In the genomic region with DNA sequence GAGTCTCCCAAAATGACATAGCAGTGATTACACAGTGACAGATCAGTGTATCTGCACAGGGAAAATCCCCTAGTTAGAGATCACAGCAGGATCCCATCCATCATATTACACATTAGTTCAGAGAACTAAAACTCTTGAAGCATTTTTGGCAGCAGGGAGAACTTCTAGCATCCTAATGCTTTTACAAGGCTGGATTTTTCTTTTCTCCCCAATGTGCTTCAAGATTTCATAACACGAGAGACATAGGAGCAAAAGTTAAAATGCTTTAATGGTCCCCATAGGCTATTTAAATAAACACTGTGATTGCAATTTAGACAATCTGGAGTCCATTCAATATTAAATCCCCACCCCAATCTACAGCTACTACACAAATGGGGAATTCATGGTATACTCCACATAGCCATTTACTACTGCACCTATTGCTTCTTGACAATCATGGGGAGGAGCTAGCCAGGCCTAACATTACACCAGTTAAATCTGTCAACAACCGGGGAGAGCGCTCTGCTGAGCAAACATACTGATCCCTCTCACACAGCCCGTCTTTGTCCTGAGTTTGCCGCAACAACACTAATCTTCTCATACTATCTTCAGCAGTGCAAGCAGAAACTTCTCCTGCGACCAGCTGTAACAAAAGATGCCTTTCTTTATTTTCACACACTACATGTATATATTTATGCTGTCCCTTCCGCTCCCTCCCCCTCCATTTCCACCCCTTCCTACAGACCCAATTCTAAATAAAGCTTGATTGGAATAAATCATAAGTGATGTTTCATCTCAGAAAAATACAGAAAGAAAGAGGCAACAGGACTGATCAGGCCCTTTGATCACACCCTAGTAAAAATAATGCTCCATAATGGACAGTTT, we compare ENCODE assay signal across 1 cellular context.
A peak's percentile ranks its signal among the peaks of the same experiment; 100 is the strongest.
TF ChIP-seq lines count a peak whose summit lies in the region.

No MANE protein-coding gene starts in this region.

TF ChIP-seq in HepG2, 621 proteins besides CTCF, POLR2A, EP300 and RAD21 (continued from another document and continues in another):
- TF ChIP-seq ELF1 (CRISPR knock-in tag; IDR thresholded peaks at IDR 0.05) (0 out of 2 replicates have a peak, but pooled peaks have one; percentile 28), ZNF749 (CRISPR knock-in tag; IDR thresholded peaks at IDR 0.05; ENCODE audit: borderline replicate concordance) (no peak; the same call in 1 of the 2 replicates), SMAD9 (CRISPR knock-in tag; IDR thresholded peaks at IDR 0.05) (no peak), ZMYM4 (CRISPR knock-in tag; IDR thresholded peaks at IDR 0.05) (peak; percentile 98), RBM39 (IDR thresholded peaks at IDR 0.05; ENCODE audit: low read depth, low read length, poor library complexity, severe bottlenecking) (no peak), ZFY (CRISPR knock-in tag; IDR thresholded peaks at IDR 0.05) (0 out of 2 replicates have a peak, but pooled peaks have one; percentile 15), MED1 (CRISPR knock-in tag; IDR thresholded peaks at IDR 0.05) (peak; percentile 92), ZNF264 (CRISPR knock-in tag; IDR thresholded peaks at IDR 0.05) (no peak; the same call in 1 of the 2 replicates), TCF7L2 (IDR thresholded peaks at IDR 0.05; ENCODE audit: low read depth, low read length) (no peak), ZNF329 (CRISPR knock-in tag; IDR thresholded peaks at IDR 0.05; ENCODE audit: low read depth) (no peak), ZKSCAN1 (IDR thresholded peaks at IDR 0.05; ENCODE audit: low read length) (no peak), ZNF510 (CRISPR knock-in tag; IDR thresholded peaks at IDR 0.05; ENCODE audit: low read depth) (no peak), ZNF350 (CRISPR knock-in tag; IDR thresholded peaks at IDR 0.05; ENCODE audit: borderline replicate concordance, low read depth) (no peak), ZNF773 (CRISPR knock-in tag; IDR thresholded peaks at IDR 0.05; ENCODE audit: borderline replicate concordance) (no peak), ZHX2 (IDR thresholded peaks at IDR 0.05; ENCODE audit: low read depth) (no peak), ZHX2 (CRISPR knock-in tag; IDR thresholded peaks at IDR 0.05; ENCODE audit: borderline replicate concordance) (no peak), MIER3 (CRISPR knock-in tag; IDR thresholded peaks at IDR 0.05; ENCODE audit: borderline replicate concordance) (peak; percentile 85), CC2D1A (CRISPR knock-in tag; IDR thresholded peaks at IDR 0.05) (no peak), ZNF180 (CRISPR knock-in tag; IDR thresholded peaks at IDR 0.05; ENCODE audit: borderline replicate concordance, low read depth) (no peak), YEATS4 (CRISPR knock-in tag; IDR thresholded peaks at IDR 0.05; ENCODE audit: borderline replicate concordance) (no peak), SMAD1 (CRISPR knock-in tag; IDR thresholded peaks at IDR 0.05; ENCODE audit: borderline replicate concordance, low read depth) (no peak), HOMEZ (CRISPR knock-in tag; IDR thresholded peaks at IDR 0.05; ENCODE audit: low read depth) (peak; percentile 84), ARID2 (CRISPR knock-in tag; IDR thresholded peaks at IDR 0.05; ENCODE audit: borderline replicate concordance) (peak; percentile 87; the same call in 1 of the 2 replicates), ZZZ3 (CRISPR knock-in tag; IDR thresholded peaks at IDR 0.05; ENCODE audit: borderline replicate concordance) (no peak), FOXJ3 (CRISPR knock-in tag; IDR thresholded peaks at IDR 0.05; ENCODE audit: borderline replicate concordance) (peak; percentile 91), SIX1 (CRISPR knock-in tag; IDR thresholded peaks at IDR 0.05; ENCODE audit: borderline replicate concordance) (peak; percentile 52; the same call in 1 of the 2 replicates), SAP130 (CRISPR knock-in tag; IDR thresholded peaks at IDR 0.05; ENCODE audit: low read depth) (peak; percentile 77), ZNF318 (CRISPR knock-in tag; IDR thresholded peaks at IDR 0.05) (no peak), ZNF335 (CRISPR knock-in tag; IDR thresholded peaks at IDR 0.05) (0 out of 2 replicates have a peak, but pooled peaks have one; percentile 45), ZIK1 (CRISPR knock-in tag; IDR thresholded peaks at IDR 0.05; ENCODE audit: borderline replicate concordance, low read depth) (no peak), TMF1 (CRISPR knock-in tag; IDR thresholded peaks at IDR 0.05; ENCODE audit: low read depth) (0 out of 2 replicates have a peak, but pooled peaks have one; percentile 52), NCOA5 (CRISPR knock-in tag; IDR thresholded peaks at IDR 0.05) (no peak), ZNF558 (CRISPR knock-in tag; IDR thresholded peaks at IDR 0.05; ENCODE audit: borderline replicate concordance) (no peak)
- TF ChIP-seq, protein P1, sequence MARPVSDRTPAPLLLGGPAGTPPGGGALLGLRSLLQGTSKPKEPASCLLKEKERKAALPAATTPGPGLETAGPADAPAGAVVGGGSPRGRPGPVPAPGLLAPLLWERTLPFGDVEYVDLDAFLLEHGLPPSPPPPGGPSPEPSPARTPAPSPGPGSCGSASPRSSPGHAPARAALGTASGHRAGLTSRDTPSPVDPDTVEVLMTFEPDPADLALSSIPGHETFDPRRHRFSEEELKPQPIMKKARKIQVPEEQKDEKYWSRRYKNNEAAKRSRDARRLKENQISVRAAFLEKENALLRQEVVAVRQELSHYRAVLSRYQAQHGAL (CRISPR knock-in tag; IDR thresholded peaks at IDR 0.05; ENCODE audit: not compliant biosample characterization): no peak
- TF ChIP-seq, protein P2, sequence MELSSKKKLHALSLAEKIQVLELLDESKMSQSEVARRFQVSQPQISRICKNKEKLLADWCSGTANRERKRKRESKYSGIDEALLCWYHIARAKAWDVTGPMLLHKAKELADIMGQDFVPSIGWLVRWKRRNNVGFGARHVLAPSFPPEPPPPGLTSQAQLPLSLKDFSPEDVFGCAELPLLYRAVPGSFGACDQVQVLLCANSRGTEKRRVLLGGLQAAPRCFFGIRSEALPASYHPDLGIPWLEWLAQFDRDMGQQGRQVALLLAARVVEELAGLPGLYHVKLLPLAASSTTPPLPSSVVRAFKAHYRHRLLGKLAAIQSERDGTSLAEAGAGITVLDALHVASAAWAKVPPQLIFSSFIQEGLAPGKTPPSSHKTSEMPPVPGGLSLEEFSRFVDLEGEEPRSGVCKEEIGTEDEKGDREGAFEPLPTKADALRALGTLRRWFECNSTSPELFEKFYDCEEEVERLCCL (CRISPR knock-in tag; IDR thresholded peaks at IDR 0.05; ENCODE audit: borderline replicate concordance): no peak
- TF ChIP-seq, protein P3, sequence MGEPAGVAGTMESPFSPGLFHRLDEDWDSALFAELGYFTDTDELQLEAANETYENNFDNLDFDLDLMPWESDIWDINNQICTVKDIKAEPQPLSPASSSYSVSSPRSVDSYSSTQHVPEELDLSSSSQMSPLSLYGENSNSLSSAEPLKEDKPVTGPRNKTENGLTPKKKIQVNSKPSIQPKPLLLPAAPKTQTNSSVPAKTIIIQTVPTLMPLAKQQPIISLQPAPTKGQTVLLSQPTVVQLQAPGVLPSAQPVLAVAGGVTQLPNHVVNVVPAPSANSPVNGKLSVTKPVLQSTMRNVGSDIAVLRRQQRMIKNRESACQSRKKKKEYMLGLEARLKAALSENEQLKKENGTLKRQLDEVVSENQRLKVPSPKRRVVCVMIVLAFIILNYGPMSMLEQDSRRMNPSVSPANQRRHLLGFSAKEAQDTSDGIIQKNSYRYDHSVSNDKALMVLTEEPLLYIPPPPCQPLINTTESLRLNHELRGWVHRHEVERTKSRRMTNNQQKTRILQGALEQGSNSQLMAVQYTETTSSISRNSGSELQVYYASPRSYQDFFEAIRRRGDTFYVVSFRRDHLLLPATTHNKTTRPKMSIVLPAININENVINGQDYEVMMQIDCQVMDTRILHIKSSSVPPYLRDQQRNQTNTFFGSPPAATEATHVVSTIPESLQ (CRISPR knock-in tag; conservative IDR thresholded peaks at IDR 0.05): no peak
